Comparison of ENCODE assay signal across 8 cellular contexts in genomic region chr21:33643658-33644311, GRCh38. TPM values are rescaled to one million over a fixed set of nuclear protein-coding genes. Genes with fewer than 3 reads are reported as not detected.
DNase-seq lines count a peak whose midpoint lies in the region; ATAC-seq and TF ChIP-seq lines count a peak whose summit lies in the region.

No MANE protein-coding gene starts in this region.

- no peak for TF ChIP-seq POLR2A in Peyer's patch (IDR thresholded peaks at IDR 0.05)

- H3K4me3 ChIP-seq in Peyer's patch (peak overlapping the region; percentile 84 to 99 (median 92)), endocrine pancreas (ENCODE audit: control insufficient read depth, insufficient read depth, low read length) (peak overlapping the region; percentile 84), neural cell (ENCODE audit: low read length) (peak overlapping the region; percentile 77)

- no peak for ATAC-seq in GM19455 (IDR thresholded peaks at IDR 0.05; ENCODE audit: unreplicated experiment)

- no peaks in the 10 kb centered on the region for H3K9me3 ChIP-seq in Peyer's patch
- H3K9me3 ChIP-seq in endocrine pancreas (ENCODE audit: control insufficient read depth, low read length): no peaks in the 10 kb centered on the region
- no peaks in the 10 kb centered on the region for H3K9me3 ChIP-seq in neural cell (ENCODE audit: low read length)

- H3K27ac ChIP-seq in Peyer's patch (peak overlapping the region in 3 of 4 donors; percentile 79 to 94 (median 89)), neural cell (ENCODE audit: low read length) (peak overlapping the region; percentile 85)

- no peaks in the 10 kb centered on the region for H3K27me3 ChIP-seq in Peyer's patch
- H3K27me3 ChIP-seq in endocrine pancreas (ENCODE audit: control insufficient read depth, insufficient read depth, low read length): no peaks in the 10 kb centered on the region
- H3K27me3 ChIP-seq in neural cell (ENCODE audit: insufficient read depth, low read depth, low read length): no peaks in the 10 kb centered on the region

- TF ChIP-seq CTCF in Peyer's patch (IDR thresholded peaks at IDR 0.05): no peak
- TF ChIP-seq CTCF in neural cell (IDR thresholded peaks at IDR 0.05; ENCODE audit: poor library complexity, severe bottlenecking): no peak

- peak overlapping the region; percentile 57 for H3K4me2 ChIP-seq in neural cell (ENCODE audit: low read length)

- TF ChIP-seq EP300 in neural cell (conservative IDR thresholded peaks at IDR 0.05; ENCODE audit: poor library complexity, severe bottlenecking): no peak

- H3F3A ChIP-seq in neural cell (ENCODE audit: insufficient read depth, low read length, poor library complexity, severe bottlenecking): no peaks in the 10 kb centered on the region

- H3K9ac ChIP-seq in endocrine pancreas (ENCODE audit: control insufficient read depth, insufficient read depth, low read length) (peak overlapping the region; percentile 60), neural cell (ENCODE audit: low read length) (peak overlapping the region; percentile 84)

- peaks cover 76% of the 10 kb centered on the region for H3K79me2 ChIP-seq in neural cell (replicated peaks; ENCODE audit: insufficient read depth, low read length)

- H2AFZ ChIP-seq in neural cell (ENCODE audit: low read depth, low read length): peak overlapping the region; percentile 29

- H3K4me1 ChIP-seq in Peyer's patch (peaks cover 0 to 38% (median 6%) of the 10 kb centered on the region in 4 donors), endocrine pancreas (ENCODE audit: control insufficient read depth, insufficient read depth, low read length) (peaks cover 4% of the 10 kb centered on the region)

- H4K20me1 ChIP-seq in neural cell (ENCODE audit: insufficient read depth): no peaks in the 10 kb centered on the region

- DNase-seq in DMS53 (lab: John Stamatoyannopoulos, UW): peak; percentile 33
- DNase-seq in DMS53 treated with DMSO at 0.1 percent for 48 hours (lab: John Stamatoyannopoulos, UW; ENCODE audit: unreplicated experiment): no peak
- DNase-seq in Peyer's patch: no peak
- no peak for DNase-seq in stimulated activated CD4-positive, alpha-beta T cell treated with anti-CD3 and anti-CD28 coated beads, Interleukin-4, amount 100 ng/mL, for 1 hour
- no peak for DNase-seq in activated gamma-delta T cell (lab: John Stamatoyannopoulos, UW)

- peak; percentile 32 for TF ChIP-seq RAD21 in neural cell (conservative IDR thresholded peaks at IDR 0.05)

- no peaks in the 10 kb centered on the region for H3K9me2 ChIP-seq in neural cell (ENCODE audit: insufficient read depth, low read length)

- H3K36me3 ChIP-seq in Peyer's patch (no peaks in the 10 kb centered on the region), endocrine pancreas (ENCODE audit: control insufficient read depth, insufficient read depth, low read length) (no peaks in the 10 kb centered on the region), neural cell (ENCODE audit: insufficient read depth, low read length) (peaks cover under 1% of the 10 kb centered on the region)

TF ChIP-seq in neural cell, 6 proteins besides CTCF, POLR2A, EP300 and RAD21:
- TF ChIP-seq MXI1 (conservative IDR thresholded peaks at IDR 0.05; ENCODE audit: poor library complexity, severe bottlenecking) (no peak), EZH2 (IDR thresholded peaks at IDR 0.05; ENCODE audit: borderline replicate concordance, insufficient read depth, low read length, poor library complexity, severe bottlenecking) (no peak), POLR2AphosphoS5 (IDR thresholded peaks at IDR 0.05) (no peak), REST (IDR thresholded peaks at IDR 0.05; ENCODE audit: borderline replicate concordance) (no peak), TAF1 (IDR thresholded peaks at IDR 0.05; ENCODE audit: low read depth) (no peak), SMC3 (conservative IDR thresholded peaks at IDR 0.05; ENCODE audit: poor library complexity) (no peak)

RNA-seq across cellular contexts. Expression of gene ITSN1, which starts 1.5 kb away (rescaled TPM):
- 10 to 100 TPM; 41.0 to 56.9 (median 49.5) TPM for total RNA-seq in Peyer's patch
- 35.1 and 48.9 TPM in 2 replicates for polyA plus RNA-seq in neural cell
- polyA minus RNA-seq in neural cell: 88.1 and 101 TPM in 2 replicates

RNA-seq across cellular contexts. Expression of gene CRYZL1, which starts 2.2 kb away (rescaled TPM):
- total RNA-seq in Peyer's patch: 100 to 1,000 TPM in 1 of 4 donors, 10 to 100 TPM in 3; 30.8 to 172 (median 48.5) TPM
- polyA plus RNA-seq in neural cell: 40.5 and 54.3 TPM in 2 replicates
- 70.2 and 71.1 TPM in 2 replicates for polyA minus RNA-seq in neural cell

RNA-seq across cellular contexts. Expression of gene DONSON, which starts 55.3 kb away (rescaled TPM):
- 10 to 100 TPM in 2 of 4 donors, 1 to 10 TPM in 2; 9.2 to 26.3 (median 10.7) TPM for total RNA-seq in Peyer's patch
- 46.2 and 56.6 TPM in 2 replicates for polyA plus RNA-seq in neural cell
- polyA minus RNA-seq in neural cell: 22.9 and 23.6 TPM in 2 replicates
